ENCODE assay signal across 13 cellular contexts in genomic region chr11:66172146-66172545, GRCh38.
DNase-seq lines count a peak whose midpoint lies in the region; ATAC-seq and TF ChIP-seq lines count a peak whose summit lies in the region.
"Had no signal": no experiment of that assay in that cellular context is flagged by ENCODE, and none has a peak within 500 bp of the region (broad histone marks: within the 10 kb centered on the region; RNA-seq: fewer than 3 reads in every experiment).

No MANE protein-coding gene starts in this region.

- no peaks in the 10 kb centered on the region for H3K4me1 Mint-ChIP-seq in T-helper 2 cell treated with Interferon-gamma antibody and Interleukin-4, amounts not matched to agents 5 μg/mL and 100 μg/mL, for 36 hours (ENCODE audit: low read depth)

- POLR2A ChIA-PET in HCT116 (lab: Charles Lee), result no interaction called here

- RAD21 ChIA-PET in HCT116 (lab: Charles Lee; ENCODE audit: low non-redundant PET in 1 of 2, low total read pairs in 2 of 2, uncharacterized antibody in 2 of 2, unreplicated experiment in 2 of 2), result no interaction called here

- TF ChIP-seq CTCF in HCT116 (IDR thresholded peaks at IDR 0.05 in 2 of 3, conservative IDR thresholded peaks at IDR 0.05 in 1 of 3; ENCODE audit: borderline replicate concordance in 1 of 3, insufficient read depth in 1 of 3, low read depth in 2 of 3, low read length in 2 of 3) (no peak), epithelial cell of proximal tubule (conservative IDR thresholded peaks at IDR 0.05; ENCODE audit: low read depth, low read length) (no peak)

- H3K9me2 ChIP-seq in HCT116 (ENCODE audit: insufficient read depth), result no peaks in the 10 kb centered on the region

- no peaks in the 10 kb centered on the region for H3K27me3 Mint-ChIP-seq in T-helper 2 cell treated with Interferon-gamma antibody and Interleukin-4, amounts not matched to agents 5 μg/mL and 100 μg/mL, for 36 hours (ENCODE audit: low read depth)
- H3K27me3 Mint-ChIP-seq: naive B cell had no signal

- peaks cover 2% of the 10 kb centered on the region for H3K36me3 Mint-ChIP-seq in T-helper 2 cell treated with Interferon-gamma antibody and Interleukin-4, amounts not matched to agents 5 μg/mL and 100 μg/mL, for 36 hours (ENCODE audit: low read depth)

- no peak overlapping the region for H3K27ac Mint-ChIP-seq in T-helper 2 cell treated with Interferon-gamma antibody and Interleukin-4, amounts not matched to agents 5 μg/mL and 100 μg/mL, for 36 hours

- peaks cover 7 to 10% of the 10 kb centered on the region in 2 experiments for H3K4me1 ChIP-seq in HCT116 (ENCODE audit: control insufficient read depth in 1 of 2, insufficient read depth in 2 of 2, low read length in 2 of 2)
- H3K4me1 ChIP-seq: transverse colon had no signal

- H3K4me3 ChIP-seq in HCT116 (replicated peaks in 1 of 2; ENCODE audit: low read depth in 1 of 2, low read length in 2 of 2) (no peak overlapping the region), epithelial cell of proximal tubule (ENCODE audit: low read depth, low read length) (no peak overlapping the region)
- H3K4me3 ChIP-seq: transverse colon had no signal

- H3K27me3 ChIP-seq in HCT116 (ENCODE audit: insufficient read depth, low read length), result no peaks in the 10 kb centered on the region
- H3K27me3 ChIP-seq: transverse colon had no signal

- H3K9me3 ChIP-seq in HCT116 (ENCODE audit: control insufficient read depth in 1 of 2, insufficient read depth in 1 of 2, low read depth in 1 of 2, low read length in 2 of 2), result no peaks in the 10 kb centered on the region
- H3K9me3 ChIP-seq: transverse colon had no signal

- H3K27ac ChIP-seq in HCT116 (ENCODE audit: low read depth, low read length), result no peak overlapping the region
- H3K27ac ChIP-seq: transverse colon had no signal

- H3K4me2 ChIP-seq in HCT116 (ENCODE audit: low read length), result peak overlapping the region; percentile 49

- H3K79me2 ChIP-seq in HCT116 (ENCODE audit: insufficient read depth, low read length), result no peaks in the 10 kb centered on the region

- no peaks in the 10 kb centered on the region for H3K36me3 ChIP-seq in HCT116 (ENCODE audit: control insufficient read depth in 1 of 2, insufficient read depth in 2 of 2, low read length in 2 of 2)
- H3K36me3 ChIP-seq: transverse colon had no signal

- CTCF ChIA-PET in HCT116 (lab: Charles Lee), result no interaction called here

- BruUV-seq in HCT116 (replicated peaks; lab: Mats Ljungman, UMichigan), result no TSS peak

- DNase-seq in HCT116 (ENCODE audit: low read depth, low spot score) (peak; percentile 35), epithelial cell of proximal tubule (ENCODE audit: low read depth) (peak; percentile 71), H4 (ENCODE audit: low spot score) (no peak), GM19238 (ENCODE audit: insufficient read length, low spot score) (no peak)
- peak; percentile 10 for DNase-seq in T-helper 2 cell treated with Interferon-gamma antibody and Interleukin-4, amounts not matched to agents 5 μg/mL and 100 μg/mL, for 36 hours (ENCODE audit: low spot score)
- DNase-seq in stimulated activated CD4-positive, alpha-beta T cell treated with anti-CD3 and anti-CD28 coated beads, Interleukin-15, amount 100 ng/mL, for 48 hours (ENCODE audit: low read depth in 2 of 2), result peak; percentile 15 to 40
- DNase-seq in effector CD8-positive, alpha-beta T cell (lab: John Stamatoyannopoulos, UW), result no peak
- DNase-seq: effector CD4-positive, alpha-beta T cell; naive B cell; NCI-H1694; T-helper 1 cell; transverse colon had no signal

- no peak overlapping the region for H2AFZ ChIP-seq in HCT116 (ENCODE audit: low read depth, low read length, poor library complexity, severe bottlenecking)

- H4K20me1 ChIP-seq in HCT116 (ENCODE audit: insufficient read depth), result no peaks in the 10 kb centered on the region

- H3K4me3 Mint-ChIP-seq in T-helper 2 cell treated with Interferon-gamma antibody and Interleukin-4, amounts not matched to agents 5 μg/mL and 100 μg/mL, for 36 hours, result no peak overlapping the region
- H3K4me3 Mint-ChIP-seq: naive B cell had no signal

- no peak for TF ChIP-seq POLR2A in HCT116 (IDR thresholded peaks at IDR 0.05; ENCODE audit: borderline replicate concordance, extremely low read depth, insufficient read depth, insufficient read length)

- intact Hi-C loops in HCT116 (cut with micrococcal nuclease), result no loop called here

- no peaks in the 10 kb centered on the region for H3K9me3 Mint-ChIP-seq in T-helper 2 cell treated with Interferon-gamma antibody and Interleukin-4, amounts not matched to agents 5 μg/mL and 100 μg/mL, for 36 hours
- H3K9me3 Mint-ChIP-seq: naive B cell had no signal

- TF ChIP-seq RAD21 in HCT116 (IDR thresholded peaks at IDR 0.05; ENCODE audit: low read depth), result no peak

- H3K9ac ChIP-seq in HCT116 (ENCODE audit: low read length), result no peak overlapping the region

- ATAC-seq in HCT116 (peak; percentile 93), GM19467 (IDR thresholded peaks at IDR 0.05; ENCODE audit: unreplicated experiment) (no peak)

TF ChIP-seq in HCT116, 20 proteins besides CTCF, POLR2A, EP300 and RAD21:
- TF ChIP-seq EGR1 (IDR thresholded peaks at IDR 0.05; ENCODE audit: low read depth), result peak; percentile 47; the same call in 1 of the 2 replicates
- no peak for TF ChIP-seq SIN3A (IDR thresholded peaks at IDR 0.05; ENCODE audit: low read depth)
- no peak for TF ChIP-seq EZH2 (IDR thresholded peaks at IDR 0.05)
- TF ChIP-seq YY1 (IDR thresholded peaks at IDR 0.05; ENCODE audit: extremely low read depth, insufficient replicate concordance, low read depth, low read length), result no peak
- TF ChIP-seq POLR2AphosphoS5 (IDR thresholded peaks at IDR 0.05; ENCODE audit: low read depth, low read length), result no peak
- no peak for TF ChIP-seq ZNF274 (IDR thresholded peaks at IDR 0.05; ENCODE audit: low read depth, low read length)
- no peak for TF ChIP-seq EZH2phosphoT487 (IDR thresholded peaks at IDR 0.05; ENCODE audit: borderline replicate concordance)
- TF ChIP-seq JUND (IDR thresholded peaks at IDR 0.05), result no peak

Comparison
In these comparisons a context has a peak if more than half of its experiments do, and no peak if none do; other contexts are left out.
1. DNase-seq: peak in HCT116 (single experiment), T-helper 2 cell treated with Interferon-gamma antibody and Interleukin-4, amounts not matched to agents 5 μg/mL and 100 μg/mL, for 36 hours (single experiment), epithelial cell of proximal tubule (single experiment) and stimulated activated CD4-positive, alpha-beta T cell treated with anti-CD3 and anti-CD28 coated beads, Interleukin-15, amount 100 ng/mL, for 48 hours (2 of 2); none in H4 (single experiment), GM19238 (single experiment) and effector CD8-positive, alpha-beta T cell (single experiment).